Comparison of ENCODE assay signal across 8 cellular contexts in the genomic region with DNA sequence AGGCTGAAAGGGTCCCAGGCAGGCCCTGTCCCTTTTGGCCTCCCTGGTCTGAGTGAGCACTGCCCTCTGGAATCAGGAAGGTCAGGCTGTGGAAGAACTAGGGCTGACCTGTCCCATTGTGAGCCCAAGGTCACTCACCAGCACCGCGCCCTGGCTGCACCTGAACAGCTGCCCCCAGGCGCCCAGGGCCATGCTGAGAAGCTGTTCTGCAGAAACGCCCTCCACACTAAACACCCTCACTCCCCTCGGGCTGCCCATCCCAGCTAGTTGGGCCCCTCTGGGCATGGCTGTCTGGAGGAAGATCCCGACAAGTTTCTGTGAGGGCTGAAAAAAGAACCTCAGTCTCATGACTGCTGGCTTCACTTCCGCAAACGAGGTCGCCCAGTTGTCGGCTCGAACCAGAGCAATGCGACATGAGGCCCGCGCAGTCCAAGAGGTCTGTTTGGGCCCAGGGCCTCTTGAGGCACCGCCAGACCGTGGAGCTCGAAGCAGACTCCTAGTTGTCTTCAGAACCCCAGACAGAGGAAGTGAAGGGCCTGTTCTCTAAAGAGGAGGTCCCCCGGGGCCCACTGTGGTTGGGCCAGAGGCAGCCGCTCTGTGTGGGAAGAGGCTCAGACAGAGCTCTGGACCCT.
DNase-seq lines count a peak whose midpoint lies in the region; ATAC-seq lines count a peak whose summit lies in the region.

No MANE protein-coding gene starts in this region.

- H3K27ac ChIP-seq in trophoblast cell (ENCODE audit: low read depth, low read length), result no peak overlapping the region

- no peak overlapping the region for H4K12ac ChIP-seq in trophoblast cell (ENCODE audit: low read depth, low read length)

- DNase-seq in trophoblast cell (peak in 1 of 2 donors; percentile 5), foreskin melanocyte (no peak), AML-193 (lab: John Stamatoyannopoulos, UW) (no peak)
- no peak for DNase-seq in stimulated activated CD8-positive, alpha-beta memory T cell treated with anti-CD3 and anti-CD28 coated beads, Interleukin-4, amount 100 ng/mL, for 48 hours
- no peak for DNase-seq in activated CD8-positive, alpha-beta memory T cell treated with anti-CD3 and anti-CD28 coated beads for 24 hours

- no peak overlapping the region for H2BK5ac ChIP-seq in trophoblast cell (ENCODE audit: low read depth, low read length, poor library complexity)

- H2BK120ac ChIP-seq in trophoblast cell (ENCODE audit: insufficient read depth, low read length, poor library complexity), result peak overlapping the region; percentile 20

- H2AK5ac ChIP-seq in trophoblast cell (ENCODE audit: low read length), result no peak overlapping the region

- H3K4me1 ChIP-seq in trophoblast cell (ENCODE audit: control insufficient read depth in 1 of 2, insufficient read depth in 2 of 2, low read length in 2 of 2), result peaks cover 3 to 7% of the 10 kb centered on the region in 2 experiments

- H4K8ac ChIP-seq in trophoblast cell (ENCODE audit: low read depth, low read length), result peak overlapping the region; percentile 8

- peak; percentile 91 for ATAC-seq in GM18861 (IDR thresholded peaks at IDR 0.05; ENCODE audit: unreplicated experiment)
- ATAC-seq in GM21723 (IDR thresholded peaks at IDR 0.05; ENCODE audit: unreplicated experiment), result peak; percentile 87
- peak; percentile 59 for ATAC-seq in HG03558 (IDR thresholded peaks at IDR 0.05; ENCODE audit: extremely low read depth, unreplicated experiment)

- no peak overlapping the region for H3K23ac ChIP-seq in trophoblast cell (ENCODE audit: low read length)

- H3K4ac ChIP-seq in trophoblast cell (ENCODE audit: low read depth, low read length), result no peak overlapping the region

- H4K91ac ChIP-seq in trophoblast cell (ENCODE audit: low read depth, low read length), result peak overlapping the region; percentile 39

- no peak overlapping the region for H3K14ac ChIP-seq in trophoblast cell (ENCODE audit: low read length)

- H3K79me2 ChIP-seq in trophoblast cell (ENCODE audit: control insufficient read depth, insufficient read depth, low read length, poor library complexity), result peaks cover 1% of the 10 kb centered on the region

- no peak overlapping the region for H3K18ac ChIP-seq in trophoblast cell (ENCODE audit: low read length)

- no peaks in the 10 kb centered on the region for H3K9me3 ChIP-seq in trophoblast cell (ENCODE audit: insufficient read depth, low read depth, low read length)

- H3K27me3 ChIP-seq in trophoblast cell (ENCODE audit: insufficient read depth, low read length), result no peaks in the 10 kb centered on the region

- no peak overlapping the region for H3K4me2 ChIP-seq in trophoblast cell (ENCODE audit: low read length)

- no peak overlapping the region for H2BK12ac ChIP-seq in trophoblast cell (ENCODE audit: low read length)

- H3K36me3 ChIP-seq in trophoblast cell (ENCODE audit: control insufficient read depth in 1 of 2, insufficient read depth in 2 of 2, low read length in 2 of 2), result no peaks in the 10 kb centered on the region

- H3K79me1 ChIP-seq in trophoblast cell (ENCODE audit: low read length), result peaks cover 2% of the 10 kb centered on the region

- WGBS in trophoblast cell (ENCODE audit: extremely low coverage, insufficient coverage, insufficient read length), result no CpG with 5 or more reads among the region's 19 CpGs

- no peak overlapping the region for H3K9ac ChIP-seq in trophoblast cell (ENCODE audit: low read length)

- H3K4me3 ChIP-seq in trophoblast cell (ENCODE audit: low read depth, low read length), result no peak overlapping the region

- H2AFZ ChIP-seq in trophoblast cell (ENCODE audit: insufficient read depth, low read length, poor library complexity), result no peak overlapping the region
